7 cellular contexts compared by ENCODE assay signal in genomic region chr2:31980674-31981356, GRCh38. TPM values are rescaled to one million over a fixed set of nuclear protein-coding genes. Genes with fewer than 3 reads are reported as not detected.
DNase-seq lines count a peak whose midpoint lies in the region; ATAC-seq, FAIRE-seq and TF ChIP-seq lines count a peak whose summit lies in the region.

No MANE protein-coding gene starts in this region.

- ATAC-seq in GM21526 (IDR thresholded peaks at IDR 0.05; ENCODE audit: low FRiP score, unreplicated experiment) (peak; percentile 98), HG03571 (IDR thresholded peaks at IDR 0.05; ENCODE audit: unreplicated experiment) (peak; percentile 96), HepG2 (peak; percentile 93)

- no peaks in the 10 kb centered on the region for H4K20me1 ChIP-seq in HepG2 (ENCODE audit: insufficient read depth, low read length)

- FAIRE-seq in HepG2 (lab: Jason Lieb, UNC), result no peak

- H3K79me2 ChIP-seq in HepG2 (ENCODE audit: insufficient read depth, low read length), result peaks cover 84% of the 10 kb centered on the region

- TF ChIP-seq POLR2A in HepG2 (IDR thresholded peaks at IDR 0.05; ENCODE audit: insufficient read depth in 1 of 2, low read depth in 2 of 2, low read length in 2 of 2), result no peak

- peaks cover 0 to 11% of the 10 kb centered on the region in 2 experiments; a peak in 2 of 5 replicates for H3K36me3 ChIP-seq in HepG2 (replicated peaks in 1 of 2; ENCODE audit: control insufficient read depth in 1 of 2, insufficient read depth in 2 of 2, low read length in 2 of 2)

- H3K27me3 ChIP-seq in HepG2 (ENCODE audit: control insufficient read depth in 1 of 2, insufficient read depth in 2 of 2, low read length in 2 of 2), result no peaks in the 10 kb centered on the region

- in situ Hi-C loops in GM13977 (cut with MboI; ENCODE audit: low pct_unique_long_range_greater_than_20kb, low sequenced_read_pairs, unreplicated experiment), result no loop called here
- in situ Hi-C loops in HepG2 (cut with HindIII; ENCODE audit: extremely low pct_ligation_motif_present, low pct_unique_long_range_greater_than_20kb), result no loop called here

- TF ChIP-seq CTCF in GM13977 (IDR thresholded peaks at IDR 0.05; ENCODE audit: extremely low read depth, insufficient read depth, missing control alignments) (no peak), HepG2 (CRISPR knock-in tag; IDR thresholded peaks at IDR 0.05) (no peak)

- no peak overlapping the region for H3K4me2 ChIP-seq in HepG2 (ENCODE audit: low read depth, low read length)

- WGBS in HepG2 (ENCODE audit: low lambda C conversion rate), result 77% methylated on average over 6 of the region's 6 CpGs

- peaks cover 12% of the 10 kb centered on the region for H3K36me3 Mint-ChIP-seq in activated T-helper 1 cell treated with anti-CD3 and anti-CD28 coated beads, Interleukin-12 subunit alpha, Interleukin-12 subunit beta, Interleukin-2, Interleukin-4 antibody, amounts not matched to agents 30 ng/mL and 10 ng/mL and 1 ng/mL, durations not matched to agents 14 hours and 24 hours and 36 hours (ENCODE audit: low read depth)

- H3K9me3 ChIP-seq in HepG2 (ENCODE audit: low read length), result no peaks in the 10 kb centered on the region

- no peak overlapping the region for H3K9ac ChIP-seq in HepG2 (ENCODE audit: insufficient read depth, low read depth, low read length)

- H3K4me3 ChIP-seq in HepG2 (replicated peaks in 1 of 3; ENCODE audit: insufficient read depth in 1 of 3, low read depth in 2 of 3, low read length in 3 of 3), result no peak overlapping the region

- H3K4me3 Mint-ChIP-seq in activated T-helper 1 cell treated with anti-CD3 and anti-CD28 coated beads, Interleukin-12 subunit alpha, Interleukin-12 subunit beta, Interleukin-2, Interleukin-4 antibody, amounts not matched to agents 30 ng/mL and 10 ng/mL and 1 ng/mL, durations not matched to agents 14 hours and 24 hours and 36 hours, result no peak overlapping the region

- no peak for TF ChIP-seq RAD21 in HepG2 (CRISPR knock-in tag; IDR thresholded peaks at IDR 0.05)

- TF ChIP-seq EP300 in HepG2 (IDR thresholded peaks at IDR 0.05; ENCODE audit: low read depth in 2 of 2, low read length in 2 of 2), result no peak
- TF ChIP-seq EP300 in HepG2 (CRISPR knock-in tag; IDR thresholded peaks at IDR 0.05; ENCODE audit: borderline replicate concordance), result no peak

- POLR2A ChIA-PET in HepG2 (lab: Yijun Ruan, JAX), result no interaction called here

- intact Hi-C loops in activated T-helper 1 cell treated with anti-CD3 and anti-CD28 coated beads, Interleukin-12 subunit alpha, Interleukin-12 subunit beta, Interleukin-2, Interleukin-4 antibody, amounts not matched to agents 30 ng/mL and 10 ng/mL and 1 ng/mL, durations not matched to agents 14 hours and 24 hours and 36 hours (cut with micrococcal nuclease), result no loop called here
- intact Hi-C loops in HepG2 (cut with micrococcal nuclease; ENCODE audit: unreplicated experiment), result no loop called here

- TSS peak; percentile 25 for BruUV-seq in HepG2 (replicated peaks; lab: Mats Ljungman, UMichigan)

- peak; percentile 80 for DNase-seq in GM13977 (ENCODE audit: low spot score)
- no peak for DNase-seq in activated T-helper 1 cell treated with anti-CD3 and anti-CD28 coated beads, Interleukin-12 subunit alpha, Interleukin-12 subunit beta, Interleukin-2, Interleukin-4 antibody, amounts not matched to agents 30 ng/mL and 10 ng/mL and 1 ng/mL, durations not matched to agents 14 hours and 24 hours and 36 hours (ENCODE audit: low spot score)
- DNase-seq in HepG2 (ENCODE audit: low spot score), result peak; percentile 25
- no peak for DNase-seq in NCI-H1092 treated with DMSO at 0.1 percent for 48 hours (lab: John Stamatoyannopoulos, UW)
- DNase-seq in stimulated activated CD4-positive, alpha-beta T cell treated with anti-CD3 and anti-CD28 coated beads, Interleukin-1b, Interleukin-23, amount 100 ng/mL, for 48 hours, result no peak

- H3K4me1 ChIP-seq in HepG2 (ENCODE audit: insufficient read depth, low read length), result peaks cover 12% of the 10 kb centered on the region

- H3K27ac Mint-ChIP-seq in activated T-helper 1 cell treated with anti-CD3 and anti-CD28 coated beads, Interleukin-12 subunit alpha, Interleukin-12 subunit beta, Interleukin-2, Interleukin-4 antibody, amounts not matched to agents 30 ng/mL and 10 ng/mL and 1 ng/mL, durations not matched to agents 14 hours and 24 hours and 36 hours, result peak overlapping the region; percentile 42

- no peak overlapping the region for H2AFZ ChIP-seq in HepG2 (ENCODE audit: low read length)

- peak overlapping the region; percentile 8 for H3K27ac ChIP-seq in HepG2 (ENCODE audit: extremely low read length, insufficient read depth, low read length)

- peaks cover 15% of the 10 kb centered on the region for H3K4me1 Mint-ChIP-seq in activated T-helper 1 cell treated with anti-CD3 and anti-CD28 coated beads, Interleukin-12 subunit alpha, Interleukin-12 subunit beta, Interleukin-2, Interleukin-4 antibody, amounts not matched to agents 30 ng/mL and 10 ng/mL and 1 ng/mL, durations not matched to agents 14 hours and 24 hours and 36 hours (ENCODE audit: low read depth)

- H3K27me3 Mint-ChIP-seq in activated T-helper 1 cell treated with anti-CD3 and anti-CD28 coated beads, Interleukin-12 subunit alpha, Interleukin-12 subunit beta, Interleukin-2, Interleukin-4 antibody, amounts not matched to agents 30 ng/mL and 10 ng/mL and 1 ng/mL, durations not matched to agents 14 hours and 24 hours and 36 hours (ENCODE audit: insufficient read depth), result peaks cover 1% of the 10 kb centered on the region

- CTCF ChIA-PET in HepG2 (lab: Yijun Ruan, JAX; ENCODE audit: low intra/inter-chr PET ratio, low total read pairs), result no interaction called here

- peaks cover 4% of the 10 kb centered on the region for H3K9me3 Mint-ChIP-seq in activated T-helper 1 cell treated with anti-CD3 and anti-CD28 coated beads, Interleukin-12 subunit alpha, Interleukin-12 subunit beta, Interleukin-2, Interleukin-4 antibody, amounts not matched to agents 30 ng/mL and 10 ng/mL and 1 ng/mL, durations not matched to agents 14 hours and 24 hours and 36 hours

RNA-seq across cellular contexts. Expression of gene MEMO1, which starts 30.0 kb away (rescaled TPM):
- 66.6 and 71.3 TPM in 2 replicates for total RNA-seq in activated T-helper 1 cell treated with anti-CD3 and anti-CD28 coated beads, Interleukin-12 subunit alpha, Interleukin-12 subunit beta, Interleukin-2, Interleukin-4 antibody, amounts not matched to agents 30 ng/mL and 10 ng/mL and 1 ng/mL, durations not matched to agents 14 hours and 24 hours and 36 hours
- total RNA-seq in HepG2 (2016; rRNA removed; fragmentation: Illumina TruSeq; extraction: Trizol), result 68.0 and 69.8 TPM in 2 replicates
- total RNA-seq in HepG2 (2016; cell fraction: cytosol; rRNA removed; fragmentation: Illumina TruSeq; extraction: Trizol; ENCODE audit: low read depth), result 140 and 144 TPM in 2 replicates
- 65.7 and 68.0 TPM in 2 replicates for total RNA-seq in HepG2 (2016; cell fraction: insoluble cytoplasmic fraction; rRNA removed; fragmentation: Illumina TruSeq; extraction: Trizol)
- total RNA-seq in HepG2 (2016; cell fraction: membrane; rRNA removed; fragmentation: Illumina TruSeq; extraction: Trizol), result 143 and 162 TPM in 2 replicates
- total RNA-seq in HepG2 (2016; cell fraction: nucleus; rRNA removed; fragmentation: Illumina TruSeq; extraction: Trizol), result 45.7 and 49.1 TPM in 2 replicates
- 69.3 and 81.6 TPM in 2 replicates for polyA plus RNA-seq in HepG2 (2011; rRNA removed)
- polyA plus RNA-seq in HepG2 (2011; cell fraction: cytosol; rRNA removed), result 51.1 and 54.3 TPM in 2 replicates
- 35.0 and 37.6 TPM in 2 replicates for polyA plus RNA-seq in HepG2 (2011; cell fraction: nucleus; rRNA removed)
- polyA plus RNA-seq in HepG2 (2012), result 80.1 and 81.8 TPM in 2 replicates
- polyA plus RNA-seq in HepG2 (2016; cell fraction: cytosol; fragmentation: Illumina TruSeq; extraction: Trizol; ENCODE audit: low read depth), result 152 and 156 TPM in 2 replicates
- polyA plus RNA-seq in HepG2 (2016; cell fraction: insoluble cytoplasmic fraction; fragmentation: Illumina TruSeq; extraction: Trizol; ENCODE audit: low read depth), result 81.9 and 84.7 TPM in 2 replicates
- polyA plus RNA-seq in HepG2 (2016; cell fraction: membrane; fragmentation: Illumina TruSeq; extraction: Trizol; ENCODE audit: low read depth), result 169 and 183 TPM in 2 replicates
- 55.9 and 58.9 TPM in 2 replicates for polyA plus RNA-seq in HepG2 (2016; cell fraction: nucleus; fragmentation: Illumina TruSeq; extraction: Trizol; ENCODE audit: insufficient read depth, low read depth)
- polyA minus RNA-seq in HepG2 (2011; rRNA and poly(A)+ RNA removed; ENCODE audit: low replicate concordance), result 33.0 and 51.0 TPM in 2 replicates
- polyA minus RNA-seq in HepG2 (2011; cell fraction: cytosol; rRNA and poly(A)+ RNA removed), result 36.1 and 40.9 TPM in 2 replicates
- 48.9 and 60.9 TPM in 2 replicates for polyA minus RNA-seq in HepG2 (2011; cell fraction: nucleus; rRNA and poly(A)+ RNA removed)

RNA-seq across cellular contexts. Expression of gene DPY30, which starts 58.8 kb away (rescaled TPM):
- 64.6 and 72.5 TPM in 2 replicates for total RNA-seq in activated T-helper 1 cell treated with anti-CD3 and anti-CD28 coated beads, Interleukin-12 subunit alpha, Interleukin-12 subunit beta, Interleukin-2, Interleukin-4 antibody, amounts not matched to agents 30 ng/mL and 10 ng/mL and 1 ng/mL, durations not matched to agents 14 hours and 24 hours and 36 hours
- 118 and 165 TPM in 2 replicates for total RNA-seq in HepG2 (2016; rRNA removed; fragmentation: Illumina TruSeq; extraction: Trizol)
- total RNA-seq in HepG2 (2016; cell fraction: cytosol; rRNA removed; fragmentation: Illumina TruSeq; extraction: Trizol; ENCODE audit: low read depth), result 40.1 and 50.6 TPM in 2 replicates
- total RNA-seq in HepG2 (2016; cell fraction: insoluble cytoplasmic fraction; rRNA removed; fragmentation: Illumina TruSeq; extraction: Trizol), result 124 and 177 TPM in 2 replicates
- total RNA-seq in HepG2 (2016; cell fraction: membrane; rRNA removed; fragmentation: Illumina TruSeq; extraction: Trizol), result 59.4 and 69.6 TPM in 2 replicates
- total RNA-seq in HepG2 (2016; cell fraction: nucleus; rRNA removed; fragmentation: Illumina TruSeq; extraction: Trizol), result 49.2 and 53.2 TPM in 2 replicates
- 78.9 and 98.1 TPM in 2 replicates for polyA plus RNA-seq in HepG2 (2011; rRNA removed)
- polyA plus RNA-seq in HepG2 (2011; cell fraction: cytosol; rRNA removed), result 74.9 and 105 TPM in 2 replicates
- polyA plus RNA-seq in HepG2 (2011; cell fraction: nucleus; rRNA removed), result 24.3 and 28.3 TPM in 2 replicates
- polyA plus RNA-seq in HepG2 (2012), result 123 and 125 TPM in 2 replicates
- 42.4 and 55.4 TPM in 2 replicates for polyA plus RNA-seq in HepG2 (2016; cell fraction: cytosol; fragmentation: Illumina TruSeq; extraction: Trizol; ENCODE audit: low read depth)
- polyA plus RNA-seq in HepG2 (2016; cell fraction: insoluble cytoplasmic fraction; fragmentation: Illumina TruSeq; extraction: Trizol; ENCODE audit: low read depth), result 196 and 205 TPM in 2 replicates
- 59.7 and 72.0 TPM in 2 replicates for polyA plus RNA-seq in HepG2 (2016; cell fraction: membrane; fragmentation: Illumina TruSeq; extraction: Trizol; ENCODE audit: low read depth)
- 83.1 and 84.8 TPM in 2 replicates for polyA plus RNA-seq in HepG2 (2016; cell fraction: nucleus; fragmentation: Illumina TruSeq; extraction: Trizol; ENCODE audit: insufficient read depth, low read depth)
- 9.6 and 24.6 TPM in 2 replicates for polyA minus RNA-seq in HepG2 (2011; rRNA and poly(A)+ RNA removed; ENCODE audit: low replicate concordance)
- 31.1 and 32.5 TPM in 2 replicates for polyA minus RNA-seq in HepG2 (2011; cell fraction: cytosol; rRNA and poly(A)+ RNA removed)
- 18.8 and 27.2 TPM in 2 replicates for polyA minus RNA-seq in HepG2 (2011; cell fraction: nucleus; rRNA and poly(A)+ RNA removed)

Comparison
In these comparisons a context has a peak if more than half of its experiments do, and no peak if none do; other contexts are left out.
1. DNase-seq: peak in GM13977 (single experiment) and HepG2 (single experiment); none in activated T-helper 1 cell treated with anti-CD3 and anti-CD28 coated beads, Interleukin-12 subunit alpha, Interleukin-12 subunit beta, Interleukin-2, Interleukin-4 antibody, amounts not matched to agents 30 ng/mL and 10 ng/mL and 1 ng/mL, durations not matched to agents 14 hours and 24 hours and 36 hours (single experiment), NCI-H1092 treated with DMSO at 0.1 percent for 48 hours (single experiment) and stimulated activated CD4-positive, alpha-beta T cell treated with anti-CD3 and anti-CD28 coated beads, Interleukin-1b, Interleukin-23, amount 100 ng/mL, for 48 hours (single experiment).
2. Peak in every context shown above with its lines, with median percentiles within 50 percentile points of each other: ATAC-seq.